In genomic region chr17:15278381-15278780, GRCh38 we compare ENCODE assay signal across 15 cellular contexts. TPM values are rescaled to one million over a fixed set of nuclear protein-coding genes. Genes with fewer than 3 reads are reported as not detected.
A peak's percentile ranks its signal among the peaks of the same experiment; 100 is the strongest.
DNase-seq lines count a peak whose midpoint lies in the region; ATAC-seq and TF ChIP-seq lines count a peak whose summit lies in the region.
"Had no signal": no experiment of that assay in that cellular context is flagged by ENCODE, and none has a peak within 500 bp of the region (broad histone marks: within the 10 kb centered on the region; RNA-seq: fewer than 3 reads in every experiment).

No MANE protein-coding gene starts in this region.

- no peak overlapping the region; the same call in 1 of the 2 replicates for H3K4me3 ChIP-seq in HUES64 (ENCODE audit: low read length)
- H3K4me3 ChIP-seq in endodermal cell (ENCODE audit: low read length), result no peak overlapping the region
- H3K4me3 ChIP-seq in vagina, result no peak overlapping the region
- no peak overlapping the region for H3K4me3 ChIP-seq in upper lobe of left lung
- H3K4me3 ChIP-seq: suprapubic skin had no signal

- H3K36me3 Mint-ChIP-seq in endodermal cell (ENCODE audit: low read depth), result no peaks in the 10 kb centered on the region
- H3K36me3 Mint-ChIP-seq in nephron (ENCODE audit: low read depth), result no peaks in the 10 kb centered on the region

- H3K4me1 Mint-ChIP-seq in endodermal cell (peaks cover 4% of the 10 kb centered on the region), nephron (peaks cover 5% of the 10 kb centered on the region)

- WGBS in HUES64, result 36% methylated on average over 5 of the region's 6 CpGs
- WGBS in endodermal cell (ENCODE audit: insufficient coverage in 1 of 2, insufficient read length in 1 of 2), 2 experiments, result 33 to 54% methylated on average over 1 to 6 of the region's 6 CpGs
- WGBS in upper lobe of left lung, 2 donors, result 35 to 48% methylated on average over 6 of the region's 6 CpGs

- H3K36me3 ChIP-seq in HUES64 (ENCODE audit: insufficient read depth, low read length) (no peaks in the 10 kb centered on the region), endodermal cell (ENCODE audit: control insufficient read depth, insufficient read depth, low read length) (no peaks in the 10 kb centered on the region), vagina (no peaks in the 10 kb centered on the region), upper lobe of left lung (no peaks in the 10 kb centered on the region)
- H3K36me3 ChIP-seq: suprapubic skin had no signal

- no peaks in the 10 kb centered on the region for H3K9me3 ChIP-seq in HUES64 (ENCODE audit: insufficient read depth, low read depth, low read length)
- H3K9me3 ChIP-seq in endodermal cell (ENCODE audit: control insufficient read depth, low read length), result peaks cover 12% of the 10 kb centered on the region
- no peaks in the 10 kb centered on the region for H3K9me3 ChIP-seq in vagina
- no peaks in the 10 kb centered on the region for H3K9me3 ChIP-seq in upper lobe of left lung
- H3K9me3 ChIP-seq: suprapubic skin had no signal

- no peak overlapping the region for H3K27ac ChIP-seq in HUES64 (ENCODE audit: low read depth, low read length)
- H3K27ac ChIP-seq in endodermal cell (ENCODE audit: low read depth, low read length), result no peak overlapping the region
- H3K27ac ChIP-seq in vagina, result peak overlapping the region; percentile 48
- H3K27ac ChIP-seq in upper lobe of left lung, result no peak overlapping the region
- H3K27ac ChIP-seq: suprapubic skin had no signal

- no peak for TF ChIP-seq CTCF in endodermal cell (conservative IDR thresholded peaks at IDR 0.05)
- no peak for TF ChIP-seq CTCF in nephron (IDR thresholded peaks at IDR 0.05; ENCODE audit: unreplicated experiment in 3 of 3)
- TF ChIP-seq CTCF in vagina (IDR thresholded peaks at IDR 0.05), result no peak
- no peak for TF ChIP-seq CTCF in upper lobe of left lung (IDR thresholded peaks at IDR 0.05)

- ATAC-seq in upper lobe of left lung (ENCODE audit: low FRiP score in 2 of 2), result no peak
- no peak for ATAC-seq in GM19395 (IDR thresholded peaks at IDR 0.05; ENCODE audit: unreplicated experiment)
- ATAC-seq in HG03175 (IDR thresholded peaks at IDR 0.05; ENCODE audit: unreplicated experiment), result no peak
- ATAC-seq: activated CD8-positive, alpha-beta T cell treated with anti-CD3 and anti-CD28 coated beads, Interleukin-2, amount 10 ng/mL, durations not matched to agents 7 days and 5 days had no signal

- H3K27me3 Mint-ChIP-seq in endodermal cell (ENCODE audit: insufficient read depth) (peaks cover 22% of the 10 kb centered on the region), nephron (ENCODE audit: low read depth) (peaks cover 4% of the 10 kb centered on the region)

- H3K27me3 ChIP-seq in HUES64 (ENCODE audit: insufficient read depth, low read length) (no peaks in the 10 kb centered on the region), endodermal cell (ENCODE audit: control insufficient read depth, insufficient read depth, low read length, poor library complexity, severe bottlenecking) (no peaks in the 10 kb centered on the region), vagina (no peaks in the 10 kb centered on the region), upper lobe of left lung (no peaks in the 10 kb centered on the region)
- H3K27me3 ChIP-seq: suprapubic skin had no signal

- H3K4me3 Mint-ChIP-seq in endodermal cell, result no peak overlapping the region
- H3K4me3 Mint-ChIP-seq in nephron, result peak overlapping the region; percentile 3 to 46 (median 29)
- H3K4me3 Mint-ChIP-seq: activated CD8-positive, alpha-beta T cell treated with anti-CD3 and anti-CD28 coated beads, Interleukin-2, amount 10 ng/mL, durations not matched to agents 7 days and 5 days; activated T-helper 1 cell treated with anti-CD3 and anti-CD28 coated beads, Interleukin-12 subunit alpha, Interleukin-12 subunit beta, Interleukin-2, Interleukin-4 antibody, amounts not matched to agents 30 ng/mL and 10 ng/mL and 1 ng/mL, durations not matched to agents 14 hours and 24 hours and 36 hours; CD4-positive, CD25-positive, alpha-beta regulatory T cell had no signal

- H3K4me1 ChIP-seq in HUES64 (ENCODE audit: insufficient read depth, low read length), result peaks cover 16% of the 10 kb centered on the region
- H3K4me1 ChIP-seq in endodermal cell (ENCODE audit: control insufficient read depth, insufficient read depth, low read length), result no peaks in the 10 kb centered on the region
- peaks cover 10% of the 10 kb centered on the region for H3K4me1 ChIP-seq in vagina
- no peaks in the 10 kb centered on the region for H3K4me1 ChIP-seq in upper lobe of left lung

- no peak for TF ChIP-seq EP300 in upper lobe of left lung (IDR thresholded peaks at IDR 0.05)

- DNase-seq in endodermal cell (peak; percentile 58), vagina (ENCODE audit: extremely low spot score in 2 of 2) (no peak), upper lobe of left lung (no peak)
- DNase-seq: activated CD8-positive, alpha-beta T cell treated with anti-CD3 and anti-CD28 coated beads, Interleukin-2, amount 10 ng/mL, durations not matched to agents 7 days and 5 days; CD4-positive, CD25-positive, alpha-beta regulatory T cell; GOT3; NCI-H2081 treated with DMSO at 0.1 percent for 48 hours; NCI-H69; posterior cingulate gyrus had no signal

- H3K9me3 Mint-ChIP-seq in endodermal cell (peaks cover 16% of the 10 kb centered on the region), nephron (peaks cover 11% of the 10 kb centered on the region)

- 0 out of 2 replicates have a peak overlapping the region, but pooled peaks have one; percentile 38 for H3K9ac ChIP-seq in HUES64 (ENCODE audit: low read depth, low read length)
- H3K9ac ChIP-seq in endodermal cell (ENCODE audit: extremely low read depth, low read length, poor library complexity, severe bottlenecking), result no peak overlapping the region

- H3K27ac Mint-ChIP-seq in endodermal cell, result no peak overlapping the region
- peak overlapping the region in 1 of 3 experiments; percentile 74 for H3K27ac Mint-ChIP-seq in nephron
- H3K27ac Mint-ChIP-seq: activated CD8-positive, alpha-beta T cell treated with anti-CD3 and anti-CD28 coated beads, Interleukin-2, amount 10 ng/mL, durations not matched to agents 7 days and 5 days; activated T-helper 1 cell treated with anti-CD3 and anti-CD28 coated beads, Interleukin-12 subunit alpha, Interleukin-12 subunit beta, Interleukin-2, Interleukin-4 antibody, amounts not matched to agents 30 ng/mL and 10 ng/mL and 1 ng/mL, durations not matched to agents 14 hours and 24 hours and 36 hours; CD4-positive, CD25-positive, alpha-beta regulatory T cell had no signal

- TF ChIP-seq POLR2A in vagina (IDR thresholded peaks at IDR 0.05), result no peak
- TF ChIP-seq POLR2A in upper lobe of left lung (IDR thresholded peaks at IDR 0.05), result no peak

- intact Hi-C loops in vagina (cut with DNase I), result no loop called here

RNA-seq across cellular contexts. Expression of gene PMP22, which starts 13.3 kb away (rescaled TPM):
- 4.9 TPM for polyA plus RNA-seq in HUES64 (2013, experiment 1 of 2)
- polyA plus RNA-seq in HUES64 (2013, experiment 2 of 2), result 5.8 TPM
- total RNA-seq in endodermal cell (1 to 10 TPM; 3.1 to 5.5 TPM), vagina (246 TPM), upper lobe of left lung (100 to 1,000 TPM in 3 of 6 donors, 10 to 100 TPM in 3; 49.7 to 179 (median 105) TPM)
- 16.4 TPM for polyA plus RNA-seq in endodermal cell (2013, experiment 1 of 2)
- 15.9 TPM for polyA plus RNA-seq in endodermal cell (2013, experiment 2 of 2)
- total RNA-seq: activated CD8-positive, alpha-beta T cell treated with anti-CD3 and anti-CD28 coated beads, Interleukin-2, amount 10 ng/mL, durations not matched to agents 7 days and 5 days; CD4-positive, CD25-positive, alpha-beta regulatory T cell had no signal
- polyA plus RNA-seq: CD4-positive, CD25-positive, alpha-beta regulatory T cell had no signal

Comparison
In these comparisons a context has a peak if more than half of its experiments do, and no peak if none do; other contexts are left out.
1. RNA of gene PMP22, which starts 13.3 kb away (total RNA-seq): 246 TPM in vagina (single experiment) and 49.7 to 179 TPM in upper lobe of left lung; 3.1 to 5.5 TPM in endodermal cell; every median in the first group is over 4 times any median in the second.